In genomic region chr7:33792547-33793105, GRCh38 we compare ENCODE assay signal across 22 cellular contexts.
"Had no signal": no experiment of that assay in that cellular context is flagged by ENCODE, and none has a peak within 500 bp of the region (broad histone marks: within the 10 kb centered on the region; RNA-seq: fewer than 3 reads in every experiment).

No MANE protein-coding gene starts in this region.

- H3K27me3 ChIP-seq: adrenal gland, ascending aorta, brain microvascular endothelial cell, sigmoid colon, transverse colon had no signal

- H3K36me3 ChIP-seq: adrenal gland, ascending aorta, brain microvascular endothelial cell, sigmoid colon, transverse colon, WERI-Rb-1 had no signal

- H3K4me3 ChIP-seq: adrenal gland, ascending aorta, lung, sigmoid colon, smooth muscle cell, transverse colon had no signal

- DNase-seq: activated CD4-positive, alpha-beta T cell treated with anti-CD3 and anti-CD28 coated beads, Interleukin-2, amount 10 ng/mL, durations not matched to agents 7 days and 5 days; activated CD4-positive, CD25-positive, alpha-beta regulatory T cell treated with anti-CD3 and anti-CD28 coated beads, Interleukin-2, amount 50 U/mL, for 72 hours; activated CD8-positive, alpha-beta T cell treated with anti-CD3 and anti-CD28 coated beads, Interleukin-2, amount 10 ng/mL, durations not matched to agents 7 days and 5 days; activated gamma-delta T cell; adrenal gland; brain microvascular endothelial cell; caudate nucleus; effector CD8-positive, alpha-beta T cell; erythroblast; foreskin keratinocyte; kidney; naive thymus-derived CD4-positive, alpha-beta T cell; retina; sigmoid colon; stimulated activated CD4-positive, alpha-beta T cell treated with anti-CD3 and anti-CD28 coated beads, Interleukin-2, amount 100 ng/mL, for 48 hours; stimulated activated CD8-positive, alpha-beta memory T cell treated with anti-CD3 and anti-CD28 coated beads, Interleukin-4, amount 100 ng/mL, for 48 hours; stimulated activated naive B cell treated with anti-CD40 and anti-IgM and Interleukin-4, amounts not matched to agents 10 μg/mL and 1 μg/mL and 100 μg/mL, for 72 hours; transverse colon; WERI-Rb-1 had no signal
